11 cellular contexts compared by ENCODE assay signal in genomic region chr18:75896865-75897264, GRCh38.
A peak's percentile ranks its signal among the peaks of the same experiment; 100 is the strongest.
DNase-seq lines count a peak whose midpoint lies in the region; ATAC-seq, FAIRE-seq and TF ChIP-seq lines count a peak whose summit lies in the region.
"Had no signal": no experiment of that assay in that cellular context is flagged by ENCODE, and none has a peak within 500 bp of the region (broad histone marks: within the 10 kb centered on the region; RNA-seq: fewer than 3 reads in every experiment).

No MANE protein-coding gene starts in this region.

- peak; percentile 79 for FAIRE-seq in islet of Langerhans (lab: Jason Lieb, UNC)

- peak; percentile 68 for TF ChIP-seq CTCF in LNCaP clone FGC (IDR thresholded peaks at IDR 0.05; ENCODE audit: control insufficient read depth, extremely low read depth, insufficient read depth)

- no peak overlapping the region for H3K4me3 ChIP-seq in LNCaP clone FGC (ENCODE audit: low read depth, low read length)

- DNase-seq in COLO829 (ENCODE audit: low spot score) (peak; percentile 25), LNCaP clone FGC (ENCODE audit: low read depth) (peak; percentile 27), RKO (ENCODE audit: low spot score) (peak; percentile 20), NOMO-1 treated with dmso at 0.1 percent for 144 hours (lab: John Stamatoyannopoulos, UW; ENCODE audit: unreplicated experiment) (no peak), GF-D8 (lab: John Stamatoyannopoulos, UW) (no peak)
- DNase-seq: activated CD8-positive, alpha-beta memory T cell treated with anti-CD3 and anti-CD28 coated beads, Interleukin-2, amount 50 U/mL, for 48 hours; KBM-7 had no signal

- ATAC-seq in HG03135 (IDR thresholded peaks at IDR 0.05; ENCODE audit: unreplicated experiment) (no peak), HG02798 (IDR thresholded peaks at IDR 0.05; ENCODE audit: poor library complexity, unreplicated experiment) (no peak)
- ATAC-seq: stimulated activated effector memory CD8-positive, alpha-beta T cell treated with anti-CD3 and anti-CD28 coated beads, Interleukin-12 subunit alpha, Interleukin-12 subunit beta, amount 100 ng/mL, for 72 hours had no signal

Comparison
In these comparisons a context has a peak if more than half of its experiments do, and no peak if none do; other contexts are left out.
1. DNase-seq: peak in COLO829 (single experiment), LNCaP clone FGC (single experiment) and RKO (single experiment); none in NOMO-1 treated with dmso at 0.1 percent for 144 hours (single experiment) and GF-D8 (single experiment).